In the genomic region with DNA sequence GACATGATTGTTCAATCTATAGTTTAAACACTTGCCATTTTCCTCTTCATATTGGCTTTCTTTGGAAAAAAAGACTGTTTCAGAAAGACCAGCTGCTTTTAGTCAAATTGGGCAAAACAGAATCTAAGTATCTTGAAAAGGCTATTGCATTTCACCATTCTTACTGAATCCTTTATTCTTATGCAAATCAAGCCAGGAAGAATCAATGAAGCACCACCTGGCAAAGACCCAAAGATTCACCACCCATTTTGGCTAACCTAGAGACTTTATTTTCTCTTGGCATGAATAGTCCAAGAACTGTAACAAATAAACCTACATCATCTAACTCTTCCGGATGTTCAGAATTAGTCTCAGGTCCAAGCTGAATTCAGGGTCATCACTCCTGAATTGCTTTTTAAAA, we compare ENCODE assay signal across 15 cellular contexts.
"Had no signal": no experiment of that assay in that cellular context is flagged by ENCODE, and none has a peak within 500 bp of the region (broad histone marks: within the 10 kb centered on the region; RNA-seq: fewer than 3 reads in every experiment).

No MANE protein-coding gene starts in this region.

- H3K27ac ChIP-seq: epithelial cell of prostate, esophagus muscularis mucosa, left ventricle myocardium inferior, lower lobe of right lung, pancreas had no signal

- DNase-seq: effector memory CD8-positive, alpha-beta T cell; kidney; left cardiac atrium; left ventricle myocardium inferior; lower lobe of right lung; occipital lobe; pancreas; right cardiac atrium; stimulated activated CD4-positive, alpha-beta T cell treated with anti-CD3 and anti-CD28 coated beads, Interleukin-2, amount 100 ng/mL, for 48 hours; stimulated activated naive CD4-positive, alpha-beta T cell treated with Interleukin-2 at 50 U/mL for 16 hours had no signal

- H3K4me1 ChIP-seq: esophagus muscularis mucosa, left ventricle myocardium inferior, lower lobe of right lung, pancreas had no signal

- H3K27me3 ChIP-seq: esophagus muscularis mucosa, gastrocnemius medialis, pancreas had no signal

- FAIRE-seq: pancreas had no signal

- H3K9me3 ChIP-seq: gastrocnemius medialis, pancreas had no signal

- H3K4me2 ChIP-seq: smooth muscle cell had no signal

- H3K36me3 ChIP-seq: esophagus muscularis mucosa, gastrocnemius medialis, left ventricle myocardium inferior, lower lobe of right lung, pancreas had no signal

- ATAC-seq: effector memory CD8-positive, alpha-beta T cell; left cardiac atrium; lower lobe of right lung; natural killer cell treated with Interleukin-12 subunit alpha and Interleukin-12 subunit beta and Interleukin-15 and Interleukin-18, amount 100 ng/mL, for 72 hours; pancreas; right cardiac atrium had no signal

- H3K4me3 ChIP-seq: esophagus muscularis mucosa, gastrocnemius medialis, left ventricle myocardium inferior, lower lobe of right lung, pancreas, smooth muscle cell had no signal
